ENCODE assay signal across 8 cellular contexts in genomic region chr18:50297621-50298442, GRCh38. TPM values are rescaled to one million over a fixed set of nuclear protein-coding genes. Genes with fewer than 3 reads are reported as not detected.
DNase-seq lines count a peak whose midpoint lies in the region; ATAC-seq and TF ChIP-seq lines count a peak whose summit lies in the region.

No MANE protein-coding gene starts in this region.

- H3K36me3 ChIP-seq in fibroblast of lung (ENCODE audit: control insufficient read depth, insufficient read depth, low read length): no peaks in the 10 kb centered on the region

- ATAC-seq in GM18907 (IDR thresholded peaks at IDR 0.05; ENCODE audit: unreplicated experiment): peak; percentile 99
- ATAC-seq in HG03135 (IDR thresholded peaks at IDR 0.05; ENCODE audit: unreplicated experiment): peak; percentile 99
- ATAC-seq in stimulated activated naive CD8-positive, alpha-beta T cell treated with anti-CD3 and anti-CD28 coated beads, Interleukin-15, amount 100 ng/mL, for 72 hours: peak; percentile 100

- DNase-seq in AG09309 (ENCODE audit: low read depth) (no peak), NCI-H774 (lab: John Stamatoyannopoulos, UW) (peak; percentile 49), fibroblast of lung (ENCODE audit: low read depth in 2 of 2) (peak; percentile 73 to 81), myocyte (ENCODE audit: low read depth) (peak; percentile 50)
- DNase-seq in activated T-cell treated with anti-CD3 and anti-CD28 coated beads, Interleukin-2, amount 50 U/mL, for 48 hours: peak; percentile 75 to 81
- peak; percentile 69 to 82 for DNase-seq in stimulated activated naive CD8-positive, alpha-beta T cell treated with anti-CD3 and anti-CD28 coated beads, Interleukin-15, amount 100 ng/mL, for 72 hours

- no peaks in the 10 kb centered on the region for H3K9me3 ChIP-seq in fibroblast of lung (ENCODE audit: control insufficient read depth, insufficient read depth, low read depth, low read length)

- H3K27me3 Mint-ChIP-seq in stimulated activated naive CD8-positive, alpha-beta T cell treated with anti-CD3 and anti-CD28 coated beads, Interleukin-15, amount 100 ng/mL, for 72 hours: peaks cover 31% of the 10 kb centered on the region

- H3K4me3 ChIP-seq in AG09309 (ENCODE audit: control insufficient read depth, low read depth, low read length) (peak overlapping the region; percentile 50), fibroblast of lung (replicated peaks in 1 of 4; ENCODE audit: control extremely low read depth in 1 of 4, insufficient read depth in 1 of 4, low read depth in 3 of 4, low read length in 4 of 4) (peak overlapping the region; percentile 39 to 70 (median 54))

- peak overlapping the region; percentile 93 for H2AFZ ChIP-seq in fibroblast of lung (ENCODE audit: low read length)

- H3K27ac Mint-ChIP-seq in stimulated activated naive CD8-positive, alpha-beta T cell treated with anti-CD3 and anti-CD28 coated beads, Interleukin-15, amount 100 ng/mL, for 72 hours: no peak overlapping the region

- no peaks in the 10 kb centered on the region for H3K9me3 Mint-ChIP-seq in stimulated activated naive CD8-positive, alpha-beta T cell treated with anti-CD3 and anti-CD28 coated beads, Interleukin-15, amount 100 ng/mL, for 72 hours

- no peaks in the 10 kb centered on the region for H3K4me1 ChIP-seq in fibroblast of lung (ENCODE audit: control insufficient read depth, extremely low read depth, insufficient read depth, low read length)

- H4K20me1 ChIP-seq in fibroblast of lung (ENCODE audit: control insufficient read depth, extremely low read depth, insufficient read depth, low read length): no peaks in the 10 kb centered on the region

- TF ChIP-seq CTCF in AG09309 (IDR thresholded peaks at IDR 0.05; ENCODE audit: control insufficient read depth, insufficient read depth, low read depth, low read length, missing control alignments) (no peak), fibroblast of lung (conservative IDR thresholded peaks at IDR 0.05 in 1 of 2, IDR thresholded peaks at IDR 0.05 in 1 of 2; ENCODE audit: low read depth in 1 of 2, low read length in 2 of 2) (no peak)

- peak overlapping the region; percentile 94 for H3K4me2 ChIP-seq in fibroblast of lung (ENCODE audit: extremely low read depth, insufficient read depth, low read length)

- H3K4me3 Mint-ChIP-seq in stimulated activated naive CD8-positive, alpha-beta T cell treated with anti-CD3 and anti-CD28 coated beads, Interleukin-15, amount 100 ng/mL, for 72 hours: peak overlapping the region; percentile 76 to 77

- H3K9ac ChIP-seq in fibroblast of lung (ENCODE audit: insufficient read depth, low read length): no peak overlapping the region

- H3K27ac ChIP-seq in fibroblast of lung (ENCODE audit: insufficient read depth, low read length): no peak overlapping the region

- peaks cover 4% of the 10 kb centered on the region for H3K27me3 ChIP-seq in fibroblast of lung (ENCODE audit: control insufficient read depth, insufficient read depth, low read length)

- H3K4me1 Mint-ChIP-seq in stimulated activated naive CD8-positive, alpha-beta T cell treated with anti-CD3 and anti-CD28 coated beads, Interleukin-15, amount 100 ng/mL, for 72 hours: peaks cover 15% of the 10 kb centered on the region

- H3K79me2 ChIP-seq in fibroblast of lung (ENCODE audit: control insufficient read depth, insufficient read depth, low read length): no peaks in the 10 kb centered on the region

RNA-seq across cellular contexts. Expression of gene CXXC1, which starts 10.3 kb away (rescaled TPM):
- total RNA-seq in fibroblast of lung (32.9 and 33.6 TPM in 2 replicates), myocyte (27.8 and 33.4 TPM in 2 replicates)
- polyA plus RNA-seq in fibroblast of lung: 19.4 and 29.1 TPM in 2 replicates
- 26.7 and 43.6 TPM in 2 replicates for polyA plus RNA-seq in fibroblast of lung (2012)
- polyA minus RNA-seq in fibroblast of lung (ENCODE audit: low replicate concordance): 27.1 and 36.9 TPM in 2 replicates
- polyA plus RNA-seq in myocyte (2012): 44.5 TPM

RNA-seq across cellular contexts. Expression of gene MBD1, which starts 16.5 kb away (rescaled TPM):
- total RNA-seq in fibroblast of lung (44.9 and 53.3 TPM in 2 replicates), myocyte (81.3 and 83.9 TPM in 2 replicates)
- 31.1 and 36.2 TPM in 2 replicates for polyA plus RNA-seq in fibroblast of lung
- 25.4 and 30.8 TPM in 2 replicates for polyA plus RNA-seq in fibroblast of lung (2012)
- polyA minus RNA-seq in fibroblast of lung (ENCODE audit: low replicate concordance): 49.2 and 49.6 TPM in 2 replicates
- polyA plus RNA-seq in myocyte (2012): 54.7 TPM

RNA-seq across cellular contexts. Expression of gene CFAP53, which starts 31.5 kb away (rescaled TPM):
- total RNA-seq in fibroblast of lung (0.99 and 1.0 TPM in 2 replicates), myocyte (0.10 and 0.27 TPM in 2 replicates)
- polyA plus RNA-seq in fibroblast of lung: 0.11 and 0.16 TPM in 2 replicates
- 0.12 and 0.20 TPM in 2 replicates for polyA plus RNA-seq in fibroblast of lung (2012)
- polyA minus RNA-seq in fibroblast of lung (ENCODE audit: low replicate concordance): not detected in 2 replicates
- polyA plus RNA-seq in myocyte (2012): 0.33 TPM
